1 cellular context compared by ENCODE assay signal in the genomic region with DNA sequence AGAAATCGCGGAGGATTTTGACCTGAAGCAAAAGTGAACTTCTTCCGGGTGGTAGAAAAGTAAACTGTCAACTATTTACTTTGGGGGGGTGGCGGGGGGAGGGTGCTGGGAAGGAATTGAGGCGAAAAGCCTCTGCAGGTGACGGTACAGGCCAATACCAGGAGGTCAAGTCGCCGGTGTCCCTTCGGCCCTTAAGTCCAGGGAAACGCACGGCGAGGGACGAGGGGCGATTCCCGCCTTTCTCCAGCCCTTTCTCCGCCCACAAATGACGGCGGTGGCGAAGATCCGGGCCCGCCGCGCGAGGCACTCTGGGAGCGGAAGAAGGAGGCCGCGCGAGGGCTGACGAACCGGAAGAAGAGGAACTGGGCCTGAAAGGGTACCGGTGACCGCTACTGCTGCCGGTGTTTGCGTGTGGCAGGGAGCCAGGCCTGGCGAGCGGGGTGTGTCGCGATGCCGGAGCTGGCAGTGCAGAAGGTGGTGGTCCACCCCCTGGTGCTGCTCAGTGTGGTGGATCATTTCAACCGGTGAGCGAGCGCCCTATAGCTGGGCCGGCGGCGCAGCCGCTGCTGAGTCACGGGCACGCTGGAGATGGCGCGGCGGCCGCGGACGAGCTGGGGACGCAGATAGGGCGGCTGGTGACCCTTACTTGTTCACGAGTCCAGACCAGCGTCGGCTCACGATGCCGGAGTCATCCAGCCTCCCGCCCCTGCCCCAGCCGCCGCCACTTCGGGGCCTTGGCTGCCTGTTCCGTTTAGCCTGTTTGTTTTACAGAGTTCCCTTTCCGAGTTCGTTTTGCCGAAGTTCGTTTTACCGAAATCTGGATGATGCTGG.
A peak's percentile ranks its signal among the peaks of the same experiment; 100 is the strongest.
TF ChIP-seq lines count a peak whose summit lies in the region.

TSS of gene PSMD7 (plus strand) at position 350 of the 831 bp plus-strand sequence. CDS start at position 451, 101 bp downstream.

TF ChIP-seq in HepG2, 621 proteins besides CTCF, POLR2A, EP300 and RAD21 (continued from another document):
- TF ChIP-seq, protein P1, sequence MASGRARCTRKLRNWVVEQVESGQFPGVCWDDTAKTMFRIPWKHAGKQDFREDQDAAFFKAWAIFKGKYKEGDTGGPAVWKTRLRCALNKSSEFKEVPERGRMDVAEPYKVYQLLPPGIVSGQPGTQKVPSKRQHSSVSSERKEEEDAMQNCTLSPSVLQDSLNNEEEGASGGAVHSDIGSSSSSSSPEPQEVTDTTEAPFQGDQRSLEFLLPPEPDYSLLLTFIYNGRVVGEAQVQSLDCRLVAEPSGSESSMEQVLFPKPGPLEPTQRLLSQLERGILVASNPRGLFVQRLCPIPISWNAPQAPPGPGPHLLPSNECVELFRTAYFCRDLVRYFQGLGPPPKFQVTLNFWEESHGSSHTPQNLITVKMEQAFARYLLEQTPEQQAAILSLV (CRISPR knock-in tag; IDR thresholded peaks at IDR 0.05; ENCODE audit: borderline replicate concordance), result peak; percentile 95
- peak; percentile 95 for TF ChIP-seq AGO2 (optimal IDR thresholded peaks at IDR 0.05; ENCODE audit: low read depth, low read length)
- TF ChIP-seq MBD4 (IDR thresholded peaks at IDR 0.05; ENCODE audit: borderline replicate concordance, low read length), result no peak
- TF ChIP-seq HBP1 (CRISPR knock-in tag; IDR thresholded peaks at IDR 0.05; ENCODE audit: low read depth), result peak; percentile 97
- TF ChIP-seq ZNF20 (CRISPR knock-in tag; IDR thresholded peaks at IDR 0.05), result no peak
- peak; percentile 95 for TF ChIP-seq ZNF552 (CRISPR knock-in tag; IDR thresholded peaks at IDR 0.05; ENCODE audit: borderline replicate concordance)
- TF ChIP-seq, protein P2, sequence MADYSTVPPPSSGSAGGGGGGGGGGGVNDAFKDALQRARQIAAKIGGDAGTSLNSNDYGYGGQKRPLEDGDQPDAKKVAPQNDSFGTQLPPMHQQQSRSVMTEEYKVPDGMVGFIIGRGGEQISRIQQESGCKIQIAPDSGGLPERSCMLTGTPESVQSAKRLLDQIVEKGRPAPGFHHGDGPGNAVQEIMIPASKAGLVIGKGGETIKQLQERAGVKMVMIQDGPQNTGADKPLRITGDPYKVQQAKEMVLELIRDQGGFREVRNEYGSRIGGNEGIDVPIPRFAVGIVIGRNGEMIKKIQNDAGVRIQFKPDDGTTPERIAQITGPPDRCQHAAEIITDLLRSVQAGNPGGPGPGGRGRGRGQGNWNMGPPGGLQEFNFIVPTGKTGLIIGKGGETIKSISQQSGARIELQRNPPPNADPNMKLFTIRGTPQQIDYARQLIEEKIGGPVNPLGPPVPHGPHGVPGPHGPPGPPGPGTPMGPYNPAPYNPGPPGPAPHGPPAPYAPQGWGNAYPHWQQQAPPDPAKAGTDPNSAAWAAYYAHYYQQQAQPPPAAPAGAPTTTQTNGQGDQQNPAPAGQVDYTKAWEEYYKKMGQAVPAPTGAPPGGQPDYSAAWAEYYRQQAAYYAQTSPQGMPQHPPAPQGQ (CRISPR knock-in tag; IDR thresholded peaks at IDR 0.05; ENCODE audit: borderline replicate concordance), result 0 out of 2 replicates have a peak, but pooled peaks have one; percentile 97
- TF ChIP-seq ZNF724P (CRISPR knock-in tag; IDR thresholded peaks at IDR 0.05; ENCODE audit: borderline replicate concordance), result peak; percentile 98
- TF ChIP-seq ZNF138 (CRISPR knock-in tag; IDR thresholded peaks at IDR 0.05; ENCODE audit: low read depth), result peak; percentile 89
- TF ChIP-seq ATF5 (CRISPR knock-in tag; IDR thresholded peaks at IDR 0.05; ENCODE audit: low read depth), result peak; percentile 70
- TF ChIP-seq NONO (IDR thresholded peaks at IDR 0.05), result no peak
- TF ChIP-seq NONO (CRISPR knock-in tag; conservative IDR thresholded peaks at IDR 0.05), result peak; percentile 94
- TF ChIP-seq ETV5 (CRISPR knock-in tag; IDR thresholded peaks at IDR 0.05; ENCODE audit: borderline replicate concordance), result peak; percentile 92
- TF ChIP-seq ZNF891 (CRISPR knock-in tag; IDR thresholded peaks at IDR 0.05), result peak; percentile 93
- TF ChIP-seq CHCHD3 (CRISPR knock-in tag; IDR thresholded peaks at IDR 0.05), result peak; percentile 89
- TF ChIP-seq, protein P3, sequence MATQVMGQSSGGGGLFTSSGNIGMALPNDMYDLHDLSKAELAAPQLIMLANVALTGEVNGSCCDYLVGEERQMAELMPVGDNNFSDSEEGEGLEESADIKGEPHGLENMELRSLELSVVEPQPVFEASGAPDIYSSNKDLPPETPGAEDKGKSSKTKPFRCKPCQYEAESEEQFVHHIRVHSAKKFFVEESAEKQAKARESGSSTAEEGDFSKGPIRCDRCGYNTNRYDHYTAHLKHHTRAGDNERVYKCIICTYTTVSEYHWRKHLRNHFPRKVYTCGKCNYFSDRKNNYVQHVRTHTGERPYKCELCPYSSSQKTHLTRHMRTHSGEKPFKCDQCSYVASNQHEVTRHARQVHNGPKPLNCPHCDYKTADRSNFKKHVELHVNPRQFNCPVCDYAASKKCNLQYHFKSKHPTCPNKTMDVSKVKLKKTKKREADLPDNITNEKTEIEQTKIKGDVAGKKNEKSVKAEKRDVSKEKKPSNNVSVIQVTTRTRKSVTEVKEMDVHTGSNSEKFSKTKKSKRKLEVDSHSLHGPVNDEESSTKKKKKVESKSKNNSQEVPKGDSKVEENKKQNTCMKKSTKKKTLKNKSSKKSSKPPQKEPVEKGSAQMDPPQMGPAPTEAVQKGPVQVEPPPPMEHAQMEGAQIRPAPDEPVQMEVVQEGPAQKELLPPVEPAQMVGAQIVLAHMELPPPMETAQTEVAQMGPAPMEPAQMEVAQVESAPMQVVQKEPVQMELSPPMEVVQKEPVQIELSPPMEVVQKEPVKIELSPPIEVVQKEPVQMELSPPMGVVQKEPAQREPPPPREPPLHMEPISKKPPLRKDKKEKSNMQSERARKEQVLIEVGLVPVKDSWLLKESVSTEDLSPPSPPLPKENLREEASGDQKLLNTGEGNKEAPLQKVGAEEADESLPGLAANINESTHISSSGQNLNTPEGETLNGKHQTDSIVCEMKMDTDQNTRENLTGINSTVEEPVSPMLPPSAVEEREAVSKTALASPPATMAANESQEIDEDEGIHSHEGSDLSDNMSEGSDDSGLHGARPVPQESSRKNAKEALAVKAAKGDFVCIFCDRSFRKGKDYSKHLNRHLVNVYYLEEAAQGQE (IDR thresholded peaks at IDR 0.05; ENCODE audit: borderline replicate concordance in 1 of 2, low read depth in 1 of 2, low read length in 2 of 2), result peak in 1 of 2 experiments; percentile 10; a peak in 1 of 4 replicates
- peak; percentile 38; the same call in 1 of the 2 replicates for TF ChIP-seq ZNF383 (CRISPR knock-in tag; IDR thresholded peaks at IDR 0.05; ENCODE audit: borderline replicate concordance)
- TF ChIP-seq NCOR1 (IDR thresholded peaks at IDR 0.05; ENCODE audit: borderline replicate concordance, low read length), result peak; percentile 65; the same call in 1 of the 2 replicates
- peak; percentile 98 for TF ChIP-seq KMT2B (CRISPR knock-in tag; IDR thresholded peaks at IDR 0.05)
- no peak for TF ChIP-seq MTA3 (CRISPR knock-in tag; IDR thresholded peaks at IDR 0.05)
- TF ChIP-seq ZNF678 (CRISPR knock-in tag; IDR thresholded peaks at IDR 0.05), result no peak; the same call in 1 of the 2 replicates
- TF ChIP-seq ZNF496 (CRISPR knock-in tag; IDR thresholded peaks at IDR 0.05; ENCODE audit: insufficient replicate concordance), result no peak
- peak; percentile 97 for TF ChIP-seq ZNF232 (CRISPR knock-in tag; IDR thresholded peaks at IDR 0.05; ENCODE audit: borderline replicate concordance)
- 0 out of 2 replicates have a peak, but pooled peaks have one; percentile 10 for TF ChIP-seq ATRX (CRISPR knock-in tag; IDR thresholded peaks at IDR 0.05; ENCODE audit: borderline replicate concordance)
- TF ChIP-seq ZBTB20 (CRISPR knock-in tag; IDR thresholded peaks at IDR 0.05; ENCODE audit: borderline replicate concordance, low read depth), result peak; percentile 87
- TF ChIP-seq, protein P4, sequence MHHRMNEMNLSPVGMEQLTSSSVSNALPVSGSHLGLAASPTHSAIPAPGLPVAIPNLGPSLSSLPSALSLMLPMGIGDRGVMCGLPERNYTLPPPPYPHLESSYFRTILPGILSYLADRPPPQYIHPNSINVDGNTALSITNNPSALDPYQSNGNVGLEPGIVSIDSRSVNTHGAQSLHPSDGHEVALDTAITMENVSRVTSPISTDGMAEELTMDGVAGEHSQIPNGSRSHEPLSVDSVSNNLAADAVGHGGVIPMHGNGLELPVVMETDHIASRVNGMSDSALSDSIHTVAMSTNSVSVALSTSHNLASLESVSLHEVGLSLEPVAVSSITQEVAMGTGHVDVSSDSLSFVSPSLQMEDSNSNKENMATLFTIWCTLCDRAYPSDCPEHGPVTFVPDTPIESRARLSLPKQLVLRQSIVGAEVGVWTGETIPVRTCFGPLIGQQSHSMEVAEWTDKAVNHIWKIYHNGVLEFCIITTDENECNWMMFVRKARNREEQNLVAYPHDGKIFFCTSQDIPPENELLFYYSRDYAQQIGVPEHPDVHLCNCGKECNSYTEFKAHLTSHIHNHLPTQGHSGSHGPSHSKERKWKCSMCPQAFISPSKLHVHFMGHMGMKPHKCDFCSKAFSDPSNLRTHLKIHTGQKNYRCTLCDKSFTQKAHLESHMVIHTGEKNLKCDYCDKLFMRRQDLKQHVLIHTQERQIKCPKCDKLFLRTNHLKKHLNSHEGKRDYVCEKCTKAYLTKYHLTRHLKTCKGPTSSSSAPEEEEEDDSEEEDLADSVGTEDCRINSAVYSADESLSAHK (CRISPR knock-in tag; IDR thresholded peaks at IDR 0.05; ENCODE audit: borderline replicate concordance), result no peak
- TF ChIP-seq, protein P5, sequence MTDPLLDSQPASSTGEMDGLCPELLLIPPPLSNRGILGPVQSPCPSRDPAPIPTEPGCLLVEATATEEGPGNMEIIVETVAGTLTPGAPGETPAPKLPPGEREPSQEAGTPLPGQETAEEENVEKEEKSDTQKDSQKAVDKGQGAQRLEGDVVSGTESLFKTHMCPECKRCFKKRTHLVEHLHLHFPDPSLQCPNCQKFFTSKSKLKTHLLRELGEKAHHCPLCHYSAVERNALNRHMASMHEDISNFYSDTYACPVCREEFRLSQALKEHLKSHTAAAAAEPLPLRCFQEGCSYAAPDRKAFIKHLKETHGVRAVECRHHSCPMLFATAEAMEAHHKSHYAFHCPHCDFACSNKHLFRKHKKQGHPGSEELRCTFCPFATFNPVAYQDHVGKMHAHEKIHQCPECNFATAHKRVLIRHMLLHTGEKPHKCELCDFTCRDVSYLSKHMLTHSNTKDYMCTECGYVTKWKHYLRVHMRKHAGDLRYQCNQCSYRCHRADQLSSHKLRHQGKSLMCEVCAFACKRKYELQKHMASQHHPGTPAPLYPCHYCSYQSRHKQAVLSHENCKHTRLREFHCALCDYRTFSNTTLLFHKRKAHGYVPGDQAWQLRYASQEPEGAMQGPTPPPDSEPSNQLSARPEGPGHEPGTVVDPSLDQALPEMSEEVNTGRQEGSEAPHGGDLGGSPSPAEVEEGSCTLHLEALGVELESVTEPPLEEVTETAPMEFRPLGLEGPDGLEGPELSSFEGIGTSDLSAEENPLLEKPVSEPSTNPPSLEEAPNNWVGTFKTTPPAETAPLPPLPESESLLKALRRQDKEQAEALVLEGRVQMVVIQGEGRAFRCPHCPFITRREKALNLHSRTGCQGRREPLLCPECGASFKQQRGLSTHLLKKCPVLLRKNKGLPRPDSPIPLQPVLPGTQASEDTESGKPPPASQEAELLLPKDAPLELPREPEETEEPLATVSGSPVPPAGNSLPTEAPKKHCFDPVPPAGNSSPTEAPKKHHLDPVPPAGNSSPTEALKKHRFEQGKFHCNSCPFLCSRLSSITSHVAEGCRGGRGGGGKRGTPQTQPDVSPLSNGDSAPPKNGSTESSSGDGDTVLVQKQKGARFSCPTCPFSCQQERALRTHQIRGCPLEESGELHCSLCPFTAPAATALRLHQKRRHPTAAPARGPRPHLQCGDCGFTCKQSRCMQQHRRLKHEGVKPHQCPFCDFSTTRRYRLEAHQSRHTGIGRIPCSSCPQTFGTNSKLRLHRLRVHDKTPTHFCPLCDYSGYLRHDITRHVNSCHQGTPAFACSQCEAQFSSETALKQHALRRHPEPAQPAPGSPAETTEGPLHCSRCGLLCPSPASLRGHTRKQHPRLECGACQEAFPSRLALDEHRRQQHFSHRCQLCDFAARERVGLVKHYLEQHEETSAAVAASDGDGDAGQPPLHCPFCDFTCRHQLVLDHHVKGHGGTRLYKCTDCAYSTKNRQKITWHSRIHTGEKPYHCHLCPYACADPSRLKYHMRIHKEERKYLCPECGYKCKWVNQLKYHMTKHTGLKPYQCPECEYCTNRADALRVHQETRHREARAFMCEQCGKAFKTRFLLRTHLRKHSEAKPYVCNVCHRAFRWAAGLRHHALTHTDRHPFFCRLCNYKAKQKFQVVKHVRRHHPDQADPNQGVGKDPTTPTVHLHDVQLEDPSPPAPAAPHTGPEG (CRISPR knock-in tag; IDR thresholded peaks at IDR 0.05), result peak; percentile 81
